ENCODE assay signal across 1 cellular context in the genomic region with DNA sequence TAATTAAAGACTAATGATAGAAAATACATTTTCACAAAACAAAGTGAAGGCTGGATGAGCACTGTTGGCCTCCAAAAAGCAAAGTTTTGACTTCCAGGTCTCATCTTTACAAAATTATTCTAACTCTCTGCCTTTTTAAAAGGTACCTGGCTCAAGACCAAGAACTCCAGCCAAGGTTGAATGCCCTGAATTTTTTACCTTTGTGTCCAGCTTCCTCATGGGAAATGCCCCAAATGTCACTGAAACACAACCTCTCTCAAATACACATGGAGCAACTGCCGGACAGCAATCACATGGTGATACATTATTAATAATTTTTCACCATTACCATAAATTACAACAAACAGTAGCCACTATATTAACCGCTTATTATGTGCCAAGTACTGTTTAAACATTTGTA.
TF ChIP-seq lines count a peak whose summit lies in the region.

No MANE protein-coding gene starts in this region.

TF ChIP-seq in Ishikawa, 13 proteins besides CTCF, POLR2A, EP300 and RAD21 (continued from another document):
- TF ChIP-seq, protein P1, sequence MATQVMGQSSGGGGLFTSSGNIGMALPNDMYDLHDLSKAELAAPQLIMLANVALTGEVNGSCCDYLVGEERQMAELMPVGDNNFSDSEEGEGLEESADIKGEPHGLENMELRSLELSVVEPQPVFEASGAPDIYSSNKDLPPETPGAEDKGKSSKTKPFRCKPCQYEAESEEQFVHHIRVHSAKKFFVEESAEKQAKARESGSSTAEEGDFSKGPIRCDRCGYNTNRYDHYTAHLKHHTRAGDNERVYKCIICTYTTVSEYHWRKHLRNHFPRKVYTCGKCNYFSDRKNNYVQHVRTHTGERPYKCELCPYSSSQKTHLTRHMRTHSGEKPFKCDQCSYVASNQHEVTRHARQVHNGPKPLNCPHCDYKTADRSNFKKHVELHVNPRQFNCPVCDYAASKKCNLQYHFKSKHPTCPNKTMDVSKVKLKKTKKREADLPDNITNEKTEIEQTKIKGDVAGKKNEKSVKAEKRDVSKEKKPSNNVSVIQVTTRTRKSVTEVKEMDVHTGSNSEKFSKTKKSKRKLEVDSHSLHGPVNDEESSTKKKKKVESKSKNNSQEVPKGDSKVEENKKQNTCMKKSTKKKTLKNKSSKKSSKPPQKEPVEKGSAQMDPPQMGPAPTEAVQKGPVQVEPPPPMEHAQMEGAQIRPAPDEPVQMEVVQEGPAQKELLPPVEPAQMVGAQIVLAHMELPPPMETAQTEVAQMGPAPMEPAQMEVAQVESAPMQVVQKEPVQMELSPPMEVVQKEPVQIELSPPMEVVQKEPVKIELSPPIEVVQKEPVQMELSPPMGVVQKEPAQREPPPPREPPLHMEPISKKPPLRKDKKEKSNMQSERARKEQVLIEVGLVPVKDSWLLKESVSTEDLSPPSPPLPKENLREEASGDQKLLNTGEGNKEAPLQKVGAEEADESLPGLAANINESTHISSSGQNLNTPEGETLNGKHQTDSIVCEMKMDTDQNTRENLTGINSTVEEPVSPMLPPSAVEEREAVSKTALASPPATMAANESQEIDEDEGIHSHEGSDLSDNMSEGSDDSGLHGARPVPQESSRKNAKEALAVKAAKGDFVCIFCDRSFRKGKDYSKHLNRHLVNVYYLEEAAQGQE (IDR thresholded peaks at IDR 0.05; ENCODE audit: low read depth): no peak
- no peak for TF ChIP-seq CEBPB (IDR thresholded peaks at IDR 0.05)
- TF ChIP-seq, protein P2, sequence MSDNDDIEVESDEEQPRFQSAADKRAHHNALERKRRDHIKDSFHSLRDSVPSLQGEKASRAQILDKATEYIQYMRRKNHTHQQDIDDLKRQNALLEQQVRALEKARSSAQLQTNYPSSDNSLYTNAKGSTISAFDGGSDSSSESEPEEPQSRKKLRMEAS (IDR thresholded peaks at IDR 0.05): peak; percentile 43; the same call in 1 of the 2 replicates
- TF ChIP-seq FOXM1 (IDR thresholded peaks at IDR 0.05; ENCODE audit: borderline replicate concordance, low read depth): no peak
- no peak for TF ChIP-seq TAF1 (IDR thresholded peaks at IDR 0.05; ENCODE audit: low read depth)
- no peak for TF ChIP-seq EGR1 (IDR thresholded peaks at IDR 0.05)
